In genomic region chr3:62164746-62165145, GRCh38 we compare ENCODE assay signal across 34 cellular contexts.
"Had no signal": no experiment of that assay in that cellular context is flagged by ENCODE, and none has a peak within 500 bp of the region (broad histone marks: within the 10 kb centered on the region; RNA-seq: fewer than 3 reads in every experiment).

No MANE protein-coding gene starts in this region.

- H3K27me3 ChIP-seq: brain microvascular endothelial cell had no signal

- ATAC-seq: activated naive CD8-positive, alpha-beta T cell treated with anti-CD3 and anti-CD28 coated beads, Interleukin-2, amount 50 U/mL, for 24 hours; activated T-cell treated with anti-CD3 and anti-CD28 coated beads, Interleukin-2, amount 50 U/mL, for 4 hours; K562; Right ventricle myocardium inferior had no signal

- H3K4me3 ChIP-seq: K562, PC-9 had no signal

- H3K27ac ChIP-seq: brain microvascular endothelial cell, PC-9, RWPE1, VCaP had no signal

- DNase-seq: activated B cell treated with CpG ODN at 0.5 μM for 24 hours; activated CD4-positive, alpha-beta memory T cell treated with anti-CD3 and anti-CD28 coated beads for 36 hours; activated CD4-positive, alpha-beta T cell treated with anti-CD3 and anti-CD28 coated beads for 4 hours; activated CD4-positive, alpha-beta T cell treated with anti-CD3 and anti-CD28 coated beads, Interleukin-2, amount 50 U/mL, for 1 hour; activated CD4-positive, CD25-positive, alpha-beta regulatory T cell treated with anti-CD3 and anti-CD28 coated beads, Interleukin-2, amount 50 U/mL, for 72 hours; activated CD8-positive, alpha-beta memory T cell treated with anti-CD3 and anti-CD28 coated beads, Interleukin-2, amount 50 U/mL, for 4 hours; activated gamma-delta T cell treated with Interleukin-2 at 50 U/mL for 16 hours; activated naive CD4-positive, alpha-beta T cell treated with anti-CD3 and anti-CD28 coated beads for 36 hours; activated naive CD8-positive, alpha-beta T cell treated with anti-CD3 and anti-CD28 coated beads, Interleukin-2, amount 50 U/mL, for 24 hours; activated T-cell treated with anti-CD3 and anti-CD28 coated beads for 4 hours; activated T-cell treated with anti-CD3 and anti-CD28 coated beads, Interleukin-2, amount 50 U/mL, for 4 hours; anterior cingulate cortex; brain microvascular endothelial cell; NCI-H1092 treated with DMSO at 0.1 percent for 48 hours; NCI-H1417; NCI-H146; NCI-H187; NCI-H2029 treated with DMSO at 0.1 percent for 48 hours; NCI-H2107; NCI-H2171; NCI-H510A; NCI-H526; NCI-H748 treated with DMSO at 0.1 percent for 48 hours; NK-92 treated with Interleukin-12 subunit alpha and Interleukin-12 subunit beta, amount 100 ng/mL, for 24 hours; PC-9; SIG-M5; SW 1271; T-helper 1 cell; T-helper 2 cell; T-helper 9 cell had no signal

- H3K36me3 ChIP-seq: brain microvascular endothelial cell had no signal
